1 cellular context compared by ENCODE assay signal in the genomic region with DNA sequence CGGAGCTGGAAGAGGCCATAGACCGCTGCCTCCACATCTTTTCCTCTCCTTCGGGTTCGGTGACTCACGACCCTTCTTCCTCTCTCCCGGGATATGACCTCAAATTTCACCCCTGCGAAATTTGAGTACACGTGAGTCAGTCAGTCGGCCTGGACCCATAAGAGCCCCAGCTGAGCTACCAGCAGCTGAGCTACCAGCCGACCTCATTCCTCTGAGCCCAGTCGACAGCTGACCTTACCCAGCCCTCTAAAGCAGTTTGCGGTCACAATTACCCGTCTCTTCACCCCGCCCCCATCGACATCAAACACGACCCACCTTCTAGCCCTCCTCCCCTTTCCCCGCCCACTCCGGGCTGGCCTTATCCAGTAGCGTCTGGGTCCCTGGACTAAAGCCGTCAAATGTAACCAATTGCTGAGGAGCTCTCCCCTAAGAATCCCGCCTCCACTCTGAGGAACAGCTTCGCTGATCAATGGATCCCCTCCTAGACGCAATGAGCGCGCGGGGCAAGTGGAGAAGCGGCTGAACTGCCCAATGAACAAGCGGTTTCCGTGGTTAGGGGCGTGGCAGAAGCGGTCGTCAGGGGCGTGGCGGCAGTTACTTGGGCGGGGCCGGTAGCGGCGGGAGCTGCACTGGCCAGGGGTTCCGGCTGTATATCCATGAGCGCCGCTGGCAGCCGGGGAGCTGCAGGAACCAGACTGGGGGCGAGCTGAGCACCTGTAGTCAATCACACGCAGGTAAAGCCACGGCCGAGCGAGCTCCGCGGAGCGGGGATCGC.
A peak's percentile ranks its signal among the peaks of the same experiment; 100 is the strongest.
TF ChIP-seq lines count a peak whose summit lies in the region.

A gene with protein sequence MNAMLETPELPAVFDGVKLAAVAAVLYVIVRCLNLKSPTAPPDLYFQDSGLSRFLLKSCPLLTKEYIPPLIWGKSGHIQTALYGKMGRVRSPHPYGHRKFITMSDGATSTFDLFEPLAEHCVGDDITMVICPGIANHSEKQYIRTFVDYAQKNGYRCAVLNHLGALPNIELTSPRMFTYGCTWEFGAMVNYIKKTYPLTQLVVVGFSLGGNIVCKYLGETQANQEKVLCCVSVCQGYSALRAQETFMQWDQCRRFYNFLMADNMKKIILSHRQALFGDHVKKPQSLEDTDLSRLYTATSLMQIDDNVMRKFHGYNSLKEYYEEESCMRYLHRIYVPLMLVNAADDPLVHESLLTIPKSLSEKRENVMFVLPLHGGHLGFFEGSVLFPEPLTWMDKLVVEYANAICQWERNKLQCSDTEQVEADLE (plus strand): TSS at position 627 of the 775 bp plus-strand sequence. CDS start 27,872 bp downstream, outside the sequence.

TF ChIP-seq in GM23338, 12 proteins besides CTCF, POLR2A, EP300 and RAD21 (continued from another document):
- TF ChIP-seq, protein P1, sequence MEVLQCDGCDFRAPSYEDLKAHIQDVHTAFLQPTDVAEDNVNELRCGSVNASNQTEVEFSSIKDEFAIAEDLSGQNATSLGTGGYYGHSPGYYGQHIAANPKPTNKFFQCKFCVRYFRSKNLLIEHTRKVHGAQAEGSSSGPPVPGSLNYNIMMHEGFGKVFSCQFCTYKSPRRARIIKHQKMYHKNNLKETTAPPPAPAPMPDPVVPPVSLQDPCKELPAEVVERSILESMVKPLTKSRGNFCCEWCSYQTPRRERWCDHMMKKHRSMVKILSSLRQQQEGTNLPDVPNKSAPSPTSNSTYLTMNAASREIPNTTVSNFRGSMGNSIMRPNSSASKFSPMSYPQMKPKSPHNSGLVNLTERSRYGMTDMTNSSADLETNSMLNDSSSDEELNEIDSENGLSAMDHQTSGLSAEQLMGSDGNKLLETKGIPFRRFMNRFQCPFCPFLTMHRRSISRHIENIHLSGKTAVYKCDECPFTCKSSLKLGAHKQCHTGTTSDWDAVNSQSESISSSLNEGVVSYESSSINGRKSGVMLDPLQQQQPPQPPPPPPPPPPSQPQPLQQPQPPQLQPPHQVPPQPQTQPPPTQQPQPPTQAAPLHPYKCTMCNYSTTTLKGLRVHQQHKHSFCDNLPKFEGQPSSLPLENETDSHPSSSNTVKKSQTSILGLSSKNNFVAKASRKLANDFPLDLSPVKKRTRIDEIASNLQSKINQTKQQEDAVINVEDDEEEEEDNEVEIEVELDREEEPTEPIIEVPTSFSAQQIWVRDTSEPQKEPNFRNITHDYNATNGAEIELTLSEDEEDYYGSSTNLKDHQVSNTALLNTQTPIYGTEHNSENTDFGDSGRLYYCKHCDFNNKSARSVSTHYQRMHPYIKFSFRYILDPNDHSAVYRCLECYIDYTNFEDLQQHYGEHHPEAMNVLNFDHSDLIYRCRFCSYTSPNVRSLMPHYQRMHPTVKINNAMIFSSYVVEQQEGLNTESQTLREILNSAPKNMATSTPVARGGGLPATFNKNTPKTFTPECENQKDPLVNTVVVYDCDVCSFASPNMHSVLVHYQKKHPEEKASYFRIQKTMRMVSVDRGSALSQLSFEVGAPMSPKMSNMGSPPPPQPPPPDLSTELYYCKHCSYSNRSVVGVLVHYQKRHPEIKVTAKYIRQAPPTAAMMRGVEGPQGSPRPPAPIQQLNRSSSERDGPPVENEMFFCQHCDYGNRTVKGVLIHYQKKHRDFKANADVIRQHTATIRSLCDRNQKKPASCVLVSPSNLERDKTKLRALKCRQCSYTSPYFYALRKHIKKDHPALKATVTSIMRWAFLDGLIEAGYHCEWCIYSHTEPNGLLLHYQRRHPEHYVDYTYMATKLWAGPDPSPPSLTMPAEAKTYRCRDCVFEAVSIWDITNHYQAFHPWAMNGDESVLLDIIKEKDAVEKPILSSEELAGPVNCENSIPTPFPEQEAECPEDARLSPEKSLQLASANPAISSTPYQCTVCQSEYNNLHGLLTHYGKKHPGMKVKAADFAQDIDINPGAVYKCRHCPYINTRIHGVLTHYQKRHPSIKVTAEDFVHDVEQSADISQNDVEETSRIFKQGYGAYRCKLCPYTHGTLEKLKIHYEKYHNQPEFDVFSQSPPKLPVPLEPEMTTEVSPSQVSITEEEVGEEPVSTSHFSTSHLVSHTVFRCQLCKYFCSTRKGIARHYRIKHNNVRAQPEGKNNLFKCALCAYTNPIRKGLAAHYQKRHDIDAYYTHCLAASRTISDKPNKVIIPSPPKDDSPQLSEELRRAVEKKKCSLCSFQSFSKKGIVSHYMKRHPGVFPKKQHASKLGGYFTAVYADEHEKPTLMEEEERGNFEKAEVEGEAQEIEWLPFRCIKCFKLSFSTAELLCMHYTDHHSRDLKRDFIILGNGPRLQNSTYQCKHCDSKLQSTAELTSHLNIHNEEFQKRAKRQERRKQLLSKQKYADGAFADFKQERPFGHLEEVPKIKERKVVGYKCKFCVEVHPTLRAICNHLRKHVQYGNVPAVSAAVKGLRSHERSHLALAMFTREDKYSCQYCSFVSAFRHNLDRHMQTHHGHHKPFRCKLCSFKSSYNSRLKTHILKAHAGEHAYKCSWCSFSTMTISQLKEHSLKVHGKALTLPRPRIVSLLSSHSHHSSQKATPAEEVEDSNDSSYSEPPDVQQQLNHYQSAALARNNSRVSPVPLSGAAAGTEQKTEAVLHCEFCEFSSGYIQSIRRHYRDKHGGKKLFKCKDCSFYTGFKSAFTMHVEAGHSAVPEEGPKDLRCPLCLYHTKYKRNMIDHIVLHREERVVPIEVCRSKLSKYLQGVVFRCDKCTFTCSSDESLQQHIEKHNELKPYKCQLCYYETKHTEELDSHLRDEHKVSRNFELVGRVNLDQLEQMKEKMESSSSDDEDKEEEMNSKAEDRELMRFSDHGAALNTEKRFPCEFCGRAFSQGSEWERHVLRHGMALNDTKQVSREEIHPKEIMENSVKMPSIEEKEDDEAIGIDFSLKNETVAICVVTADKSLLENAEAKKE (CRISPR knock-in tag; IDR thresholded peaks at IDR 0.05) = no peak
- TF ChIP-seq CREB1 (CRISPR knock-in tag; IDR thresholded peaks at IDR 0.05; ENCODE audit: low read depth) = peak; percentile 83
- TF ChIP-seq POLR2AphosphoS5 (IDR thresholded peaks at IDR 0.05; ENCODE audit: low read depth) = peak; percentile 72
- TF ChIP-seq, protein P2, sequence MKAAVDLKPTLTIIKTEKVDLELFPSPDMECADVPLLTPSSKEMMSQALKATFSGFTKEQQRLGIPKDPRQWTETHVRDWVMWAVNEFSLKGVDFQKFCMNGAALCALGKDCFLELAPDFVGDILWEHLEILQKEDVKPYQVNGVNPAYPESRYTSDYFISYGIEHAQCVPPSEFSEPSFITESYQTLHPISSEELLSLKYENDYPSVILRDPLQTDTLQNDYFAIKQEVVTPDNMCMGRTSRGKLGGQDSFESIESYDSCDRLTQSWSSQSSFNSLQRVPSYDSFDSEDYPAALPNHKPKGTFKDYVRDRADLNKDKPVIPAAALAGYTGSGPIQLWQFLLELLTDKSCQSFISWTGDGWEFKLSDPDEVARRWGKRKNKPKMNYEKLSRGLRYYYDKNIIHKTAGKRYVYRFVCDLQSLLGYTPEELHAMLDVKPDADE (IDR thresholded peaks at IDR 0.05) = no peak
- no peak for TF ChIP-seq NANOG (IDR thresholded peaks at IDR 0.05; ENCODE audit: borderline replicate concordance)
- no peak for TF ChIP-seq EZH2 (IDR thresholded peaks at IDR 0.05; ENCODE audit: low read depth, unreplicated experiment)
TF ChIP-seq in GM23338: peak in this region for 2.
